ENCODE assay signal across 8 cellular contexts in the genomic region with DNA sequence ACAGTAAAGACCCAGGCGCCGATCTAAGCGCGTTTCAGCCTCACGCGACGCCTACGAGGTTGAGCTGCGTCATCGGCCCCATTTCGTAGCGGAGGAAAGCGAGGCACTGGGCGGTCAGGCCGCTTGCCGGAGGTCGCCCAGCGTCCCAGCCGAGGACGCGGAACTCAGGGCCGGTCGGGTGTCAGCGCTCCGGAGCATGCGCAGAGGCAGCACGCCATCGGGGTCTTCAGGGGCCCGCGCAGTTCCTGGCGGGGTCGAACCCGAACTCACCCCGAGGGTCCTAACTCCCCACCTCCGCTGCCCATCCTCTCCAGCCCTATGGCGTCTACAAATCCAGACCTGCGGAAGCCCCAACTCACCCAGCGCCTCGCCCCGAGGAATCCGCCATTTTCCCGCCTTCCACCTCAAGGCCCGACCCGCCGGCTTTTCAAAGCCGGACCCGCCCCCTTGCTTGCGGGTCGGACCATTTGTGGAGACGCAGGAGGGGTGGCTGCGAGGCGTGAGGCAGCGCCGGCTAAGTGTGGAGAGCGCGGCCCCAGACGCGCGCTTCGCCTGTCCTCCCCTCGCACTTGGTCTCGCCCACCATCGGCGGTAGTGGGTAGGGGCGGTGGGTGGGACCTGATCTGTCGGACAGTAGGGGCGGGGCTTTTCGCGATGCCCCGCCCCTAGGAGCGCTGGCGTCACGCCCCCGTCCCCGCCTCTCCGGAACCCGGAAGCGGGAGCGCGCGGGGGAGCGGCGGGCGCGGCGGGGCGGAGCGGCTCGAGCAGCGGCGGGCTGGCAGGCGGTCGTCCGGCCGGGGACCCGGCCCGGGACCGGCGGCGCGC. TPM values are rescaled to one million over a fixed set of nuclear protein-coding genes. Genes with fewer than 3 reads are reported as not detected.
DNase-seq lines count a peak whose midpoint lies in the region; ATAC-seq and TF ChIP-seq lines count a peak whose summit lies in the region.

A gene with protein sequence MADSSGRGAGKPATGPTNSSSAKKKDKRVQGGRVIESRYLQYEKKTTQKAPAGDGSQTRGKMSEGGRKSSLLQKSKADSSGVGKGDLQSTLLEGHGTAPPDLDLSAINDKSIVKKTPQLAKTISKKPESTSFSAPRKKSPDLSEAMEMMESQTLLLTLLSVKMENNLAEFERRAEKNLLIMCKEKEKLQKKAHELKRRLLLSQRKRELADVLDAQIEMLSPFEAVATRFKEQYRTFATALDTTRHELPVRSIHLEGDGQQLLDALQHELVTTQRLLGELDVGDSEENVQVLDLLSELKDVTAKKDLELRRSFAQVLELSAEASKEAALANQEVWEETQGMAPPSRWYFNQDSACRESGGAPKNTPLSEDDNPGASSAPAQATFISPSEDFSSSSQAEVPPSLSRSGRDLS (minus strand): TSS at position 418 of the 825 bp plus-strand sequence. CDS start 30 bp downstream, at position 388.
A gene with protein sequence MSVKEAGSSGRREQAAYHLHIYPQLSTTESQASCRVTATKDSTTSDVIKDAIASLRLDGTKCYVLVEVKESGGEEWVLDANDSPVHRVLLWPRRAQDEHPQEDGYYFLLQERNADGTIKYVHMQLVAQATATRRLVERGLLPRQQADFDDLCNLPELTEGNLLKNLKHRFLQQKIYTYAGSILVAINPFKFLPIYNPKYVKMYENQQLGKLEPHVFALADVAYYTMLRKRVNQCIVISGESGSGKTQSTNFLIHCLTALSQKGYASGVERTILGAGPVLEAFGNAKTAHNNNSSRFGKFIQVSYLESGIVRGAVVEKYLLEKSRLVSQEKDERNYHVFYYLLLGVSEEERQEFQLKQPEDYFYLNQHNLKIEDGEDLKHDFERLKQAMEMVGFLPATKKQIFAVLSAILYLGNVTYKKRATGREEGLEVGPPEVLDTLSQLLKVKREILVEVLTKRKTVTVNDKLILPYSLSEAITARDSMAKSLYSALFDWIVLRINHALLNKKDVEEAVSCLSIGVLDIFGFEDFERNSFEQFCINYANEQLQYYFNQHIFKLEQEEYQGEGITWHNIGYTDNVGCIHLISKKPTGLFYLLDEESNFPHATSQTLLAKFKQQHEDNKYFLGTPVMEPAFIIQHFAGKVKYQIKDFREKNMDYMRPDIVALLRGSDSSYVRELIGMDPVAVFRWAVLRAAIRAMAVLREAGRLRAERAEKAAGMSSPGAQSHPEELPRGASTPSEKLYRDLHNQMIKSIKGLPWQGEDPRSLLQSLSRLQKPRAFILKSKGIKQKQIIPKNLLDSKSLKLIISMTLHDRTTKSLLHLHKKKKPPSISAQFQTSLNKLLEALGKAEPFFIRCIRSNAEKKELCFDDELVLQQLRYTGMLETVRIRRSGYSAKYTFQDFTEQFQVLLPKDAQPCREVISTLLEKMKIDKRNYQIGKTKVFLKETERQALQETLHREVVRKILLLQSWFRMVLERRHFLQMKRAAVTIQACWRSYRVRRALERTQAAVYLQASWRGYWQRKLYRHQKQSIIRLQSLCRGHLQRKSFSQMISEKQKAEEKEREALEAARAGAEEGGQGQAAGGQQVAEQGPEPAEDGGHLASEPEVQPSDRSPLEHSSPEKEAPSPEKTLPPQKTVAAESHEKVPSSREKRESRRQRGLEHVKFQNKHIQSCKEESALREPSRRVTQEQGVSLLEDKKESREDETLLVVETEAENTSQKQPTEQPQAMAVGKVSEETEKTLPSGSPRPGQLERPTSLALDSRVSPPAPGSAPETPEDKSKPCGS (N-terminal part only) (plus strand): TSS at position 743 of the 825 bp plus-strand sequence. CDS start 25,941 bp downstream, outside the sequence.

- peak within 1 kb of the TSS; percentile 92 for H3K27ac ChIP-seq in BLaER1
- H3K27ac ChIP-seq in colonic mucosa = peak within 1 kb of the TSS; percentile 62

- intact Hi-C loops in colonic mucosa (cut with DNase I) = no loop called here

- H4K20me1 ChIP-seq in BLaER1 = peaks cover 29% of the 10 kb centered on the region

- H3K4me3 ChIP-seq in BLaER1 (peak within 1 kb of the TSS; percentile 91), colonic mucosa (peak within 1 kb of the TSS; percentile 62)

- TF ChIP-seq CTCF in colonic mucosa (IDR thresholded peaks at IDR 0.05) = no peak

- peak; percentile 86 for DNase-seq in NCI-H526 treated with DMSO at 0.1 percent for 48 hours (lab: John Stamatoyannopoulos, UW)
- DNase-seq in activated CD4-positive, alpha-beta T cell treated with anti-CD3 and anti-CD28 coated beads for 48 hours = peak; percentile 100
- DNase-seq in colonic mucosa = peak; percentile 100
- DNase-seq in kidney tubule cell (ENCODE audit: low spot score) = peak; percentile 99
- DNase-seq in stimulated activated CD4-positive, alpha-beta T cell treated with anti-CD3 and anti-CD28 coated beads, Interleukin-1b, Interleukin-23, amount 100 ng/mL, for 1 hour (ENCODE audit: low read depth in 2 of 2) = peak; percentile 97 to 100

- H3K27me3 ChIP-seq in BLaER1 (no peaks in the 10 kb centered on the region), colonic mucosa (no peaks in the 10 kb centered on the region)

- no peaks in the 10 kb centered on the region for H3K9me3 ChIP-seq in BLaER1
- no peaks in the 10 kb centered on the region for H3K9me3 ChIP-seq in colonic mucosa

- peak within 1 kb of the TSS; percentile 91 for H3K4me2 ChIP-seq in BLaER1

- ATAC-seq in GM19328 (IDR thresholded peaks at IDR 0.05; ENCODE audit: unreplicated experiment) (peak; percentile 76), HG03469 (IDR thresholded peaks at IDR 0.05; ENCODE audit: unreplicated experiment) (peak; percentile 67)

- peak within 1 kb of the TSS; percentile 88 for H3K9ac ChIP-seq in BLaER1
- H3K9ac ChIP-seq in colonic mucosa (ENCODE audit: low read depth in 2 of 2, low read length in 2 of 2) = peak within 1 kb of the TSS; percentile 95 to 96

- H3K4me1 ChIP-seq in BLaER1 = peaks cover 61% of the 10 kb centered on the region
- peaks cover 6% of the 10 kb centered on the region for H3K4me1 ChIP-seq in colonic mucosa

- H3K36me3 ChIP-seq in BLaER1 (peaks cover 40% of the 10 kb centered on the region), colonic mucosa (no peaks in the 10 kb centered on the region)

RNA-seq across cellular contexts. Expression of the first gene that starts in this region (rescaled TPM):
- 10 to 100 TPM; 10.6 to 29.8 TPM for total RNA-seq in colonic mucosa

RNA-seq across cellular contexts. Expression of the second gene that starts in this region (rescaled TPM):
- total RNA-seq in colonic mucosa = 10 to 100 TPM; 56.5 to 89.2 TPM

Comparison
In these comparisons a context has a peak if more than half of its experiments do, and no peak if none do; other contexts are left out.
1. Peak in every context shown above with its lines: DNase-seq, ATAC-seq, H3K4me3 ChIP-seq and H3K27ac ChIP-seq.